ENCODE assay signal across 2 cellular contexts in the genomic region with DNA sequence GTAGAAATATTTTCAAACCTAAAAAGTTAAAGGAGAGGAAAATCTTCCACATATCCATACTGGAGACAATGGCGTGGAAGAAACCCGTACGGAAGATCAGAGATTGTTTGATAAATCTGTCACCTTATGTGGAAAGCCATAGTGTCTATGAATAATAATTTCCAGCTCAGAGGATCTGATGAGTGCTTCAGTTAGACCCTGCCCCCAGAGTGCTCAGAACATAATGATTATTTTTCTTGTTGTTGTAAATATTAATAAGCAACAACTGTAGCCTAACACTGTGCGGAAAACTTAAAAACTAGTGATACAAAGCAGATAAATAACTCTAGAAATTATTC.
TF ChIP-seq lines count a peak whose summit lies in the region.

No MANE protein-coding gene starts in this region.

TF ChIP-seq in HepG2, 621 proteins besides CTCF, POLR2A, EP300 and RAD21:
- 0 out of 2 replicates have a peak, but pooled peaks have one; percentile 6 for TF ChIP-seq ZNF124 (CRISPR knock-in tag; IDR thresholded peaks at IDR 0.05)
- TF ChIP-seq ZNF678 (CRISPR knock-in tag; IDR thresholded peaks at IDR 0.05): no peak
- 0 out of 2 replicates have a peak, but pooled peaks have one; percentile 4 for TF ChIP-seq SP5 (CRISPR knock-in tag; IDR thresholded peaks at IDR 0.05; ENCODE audit: borderline replicate concordance, low read depth)
- no peak for TF ChIP-seq JUND (CRISPR knock-in tag; IDR thresholded peaks at IDR 0.05)
- no peak for TF ChIP-seq CHD2 (IDR thresholded peaks at IDR 0.05; ENCODE audit: low read depth, low read length)
- 0 out of 2 replicates have a peak, but pooled peaks have one; percentile 7 for TF ChIP-seq ZSCAN9 (CRISPR knock-in tag; IDR thresholded peaks at IDR 0.05; ENCODE audit: borderline replicate concordance)
- TF ChIP-seq, protein P1, sequence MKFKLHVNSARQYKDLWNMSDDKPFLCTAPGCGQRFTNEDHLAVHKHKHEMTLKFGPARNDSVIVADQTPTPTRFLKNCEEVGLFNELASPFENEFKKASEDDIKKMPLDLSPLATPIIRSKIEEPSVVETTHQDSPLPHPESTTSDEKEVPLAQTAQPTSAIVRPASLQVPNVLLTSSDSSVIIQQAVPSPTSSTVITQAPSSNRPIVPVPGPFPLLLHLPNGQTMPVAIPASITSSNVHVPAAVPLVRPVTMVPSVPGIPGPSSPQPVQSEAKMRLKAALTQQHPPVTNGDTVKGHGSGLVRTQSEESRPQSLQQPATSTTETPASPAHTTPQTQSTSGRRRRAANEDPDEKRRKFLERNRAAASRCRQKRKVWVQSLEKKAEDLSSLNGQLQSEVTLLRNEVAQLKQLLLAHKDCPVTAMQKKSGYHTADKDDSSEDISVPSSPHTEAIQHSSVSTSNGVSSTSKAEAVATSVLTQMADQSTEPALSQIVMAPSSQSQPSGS (CRISPR knock-in tag; IDR thresholded peaks at IDR 0.05): 0 out of 2 replicates have a peak, but pooled peaks have one; percentile 7
- 0 out of 2 replicates have a peak, but pooled peaks have one; percentile 4 for TF ChIP-seq KAT8 (CRISPR knock-in tag; IDR thresholded peaks at IDR 0.05)
- TF ChIP-seq ZFP1 (CRISPR knock-in tag; IDR thresholded peaks at IDR 0.05): 0 out of 2 replicates have a peak, but pooled peaks have one; percentile 8
- TF ChIP-seq ELF4 (CRISPR knock-in tag; IDR thresholded peaks at IDR 0.05; ENCODE audit: borderline replicate concordance): 0 out of 2 replicates have a peak, but pooled peaks have one; percentile 53
- no peak for TF ChIP-seq FOXK1 (CRISPR knock-in tag; IDR thresholded peaks at IDR 0.05; ENCODE audit: borderline replicate concordance, low read depth)
- TF ChIP-seq SAP130 (CRISPR knock-in tag; IDR thresholded peaks at IDR 0.05; ENCODE audit: low read depth): peak; percentile 2; the same call in 1 of the 2 replicates
- TF ChIP-seq ZSCAN20 (CRISPR knock-in tag; IDR thresholded peaks at IDR 0.05; ENCODE audit: borderline replicate concordance): 0 out of 2 replicates have a peak, but pooled peaks have one; percentile 13
- TF ChIP-seq CREB1 (IDR thresholded peaks at IDR 0.05): no peak
- 0 out of 2 replicates have a peak, but pooled peaks have one; percentile 8 for TF ChIP-seq CREB1 (CRISPR knock-in tag; IDR thresholded peaks at IDR 0.05)
- TF ChIP-seq ZFY (CRISPR knock-in tag; IDR thresholded peaks at IDR 0.05): no peak
- TF ChIP-seq TBX2 (CRISPR knock-in tag; IDR thresholded peaks at IDR 0.05; ENCODE audit: borderline replicate concordance): 0 out of 2 replicates have a peak, but pooled peaks have one; percentile 14
- TF ChIP-seq, protein P2, sequence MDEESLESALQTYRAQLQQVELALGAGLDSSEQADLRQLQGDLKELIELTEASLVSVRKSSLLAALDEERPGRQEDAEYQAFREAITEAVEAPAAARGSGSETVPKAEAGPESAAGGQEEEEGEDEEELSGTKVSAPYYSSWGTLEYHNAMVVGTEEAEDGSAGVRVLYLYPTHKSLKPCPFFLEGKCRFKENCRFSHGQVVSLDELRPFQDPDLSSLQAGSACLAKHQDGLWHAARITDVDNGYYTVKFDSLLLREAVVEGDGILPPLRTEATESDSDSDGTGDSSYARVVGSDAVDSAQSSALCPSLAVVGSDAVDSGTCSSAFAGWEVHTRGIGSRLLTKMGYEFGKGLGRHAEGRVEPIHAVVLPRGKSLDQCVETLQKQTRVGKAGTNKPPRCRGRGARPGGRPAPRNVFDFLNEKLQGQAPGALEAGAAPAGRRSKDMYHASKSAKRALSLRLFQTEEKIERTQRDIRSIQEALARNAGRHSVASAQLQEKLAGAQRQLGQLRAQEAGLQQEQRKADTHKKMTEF (CRISPR knock-in tag; IDR thresholded peaks at IDR 0.05): no peak
- 0 out of 4 replicates have a peak, but pooled peaks of 1 of the 2 experiments have one; percentile 1 for TF ChIP-seq KLF16 (CRISPR knock-in tag; IDR thresholded peaks at IDR 0.05)
- 0 out of 2 replicates have a peak, but pooled peaks have one; percentile 7 for TF ChIP-seq SIX1 (CRISPR knock-in tag; IDR thresholded peaks at IDR 0.05; ENCODE audit: borderline replicate concordance)
- no peak for TF ChIP-seq ARID2 (CRISPR knock-in tag; IDR thresholded peaks at IDR 0.05; ENCODE audit: borderline replicate concordance)
- TF ChIP-seq MAZ (IDR thresholded peaks at IDR 0.05; ENCODE audit: borderline replicate concordance, low read depth, low read length): no peak
- TF ChIP-seq MAZ (CRISPR knock-in tag; IDR thresholded peaks at IDR 0.05; ENCODE audit: low read depth): no peak
- TF ChIP-seq PHF21A (CRISPR knock-in tag; IDR thresholded peaks at IDR 0.05): peak; percentile 26; the same call in 1 of the 2 replicates
TF ChIP-seq in HepG2: peak in this region for 14.

TF ChIP-seq in H1, 55 proteins besides CTCF, POLR2A, EP300 and RAD21:
- TF ChIP-seq CREB1 (IDR thresholded peaks at IDR 0.05): no peak
- no peak for TF ChIP-seq MAFK (IDR thresholded peaks at IDR 0.05; ENCODE audit: low read depth, low read length)
- no peak for TF ChIP-seq SUZ12 (IDR thresholded peaks at IDR 0.05; ENCODE audit: low read length)
- TF ChIP-seq, protein P3, sequence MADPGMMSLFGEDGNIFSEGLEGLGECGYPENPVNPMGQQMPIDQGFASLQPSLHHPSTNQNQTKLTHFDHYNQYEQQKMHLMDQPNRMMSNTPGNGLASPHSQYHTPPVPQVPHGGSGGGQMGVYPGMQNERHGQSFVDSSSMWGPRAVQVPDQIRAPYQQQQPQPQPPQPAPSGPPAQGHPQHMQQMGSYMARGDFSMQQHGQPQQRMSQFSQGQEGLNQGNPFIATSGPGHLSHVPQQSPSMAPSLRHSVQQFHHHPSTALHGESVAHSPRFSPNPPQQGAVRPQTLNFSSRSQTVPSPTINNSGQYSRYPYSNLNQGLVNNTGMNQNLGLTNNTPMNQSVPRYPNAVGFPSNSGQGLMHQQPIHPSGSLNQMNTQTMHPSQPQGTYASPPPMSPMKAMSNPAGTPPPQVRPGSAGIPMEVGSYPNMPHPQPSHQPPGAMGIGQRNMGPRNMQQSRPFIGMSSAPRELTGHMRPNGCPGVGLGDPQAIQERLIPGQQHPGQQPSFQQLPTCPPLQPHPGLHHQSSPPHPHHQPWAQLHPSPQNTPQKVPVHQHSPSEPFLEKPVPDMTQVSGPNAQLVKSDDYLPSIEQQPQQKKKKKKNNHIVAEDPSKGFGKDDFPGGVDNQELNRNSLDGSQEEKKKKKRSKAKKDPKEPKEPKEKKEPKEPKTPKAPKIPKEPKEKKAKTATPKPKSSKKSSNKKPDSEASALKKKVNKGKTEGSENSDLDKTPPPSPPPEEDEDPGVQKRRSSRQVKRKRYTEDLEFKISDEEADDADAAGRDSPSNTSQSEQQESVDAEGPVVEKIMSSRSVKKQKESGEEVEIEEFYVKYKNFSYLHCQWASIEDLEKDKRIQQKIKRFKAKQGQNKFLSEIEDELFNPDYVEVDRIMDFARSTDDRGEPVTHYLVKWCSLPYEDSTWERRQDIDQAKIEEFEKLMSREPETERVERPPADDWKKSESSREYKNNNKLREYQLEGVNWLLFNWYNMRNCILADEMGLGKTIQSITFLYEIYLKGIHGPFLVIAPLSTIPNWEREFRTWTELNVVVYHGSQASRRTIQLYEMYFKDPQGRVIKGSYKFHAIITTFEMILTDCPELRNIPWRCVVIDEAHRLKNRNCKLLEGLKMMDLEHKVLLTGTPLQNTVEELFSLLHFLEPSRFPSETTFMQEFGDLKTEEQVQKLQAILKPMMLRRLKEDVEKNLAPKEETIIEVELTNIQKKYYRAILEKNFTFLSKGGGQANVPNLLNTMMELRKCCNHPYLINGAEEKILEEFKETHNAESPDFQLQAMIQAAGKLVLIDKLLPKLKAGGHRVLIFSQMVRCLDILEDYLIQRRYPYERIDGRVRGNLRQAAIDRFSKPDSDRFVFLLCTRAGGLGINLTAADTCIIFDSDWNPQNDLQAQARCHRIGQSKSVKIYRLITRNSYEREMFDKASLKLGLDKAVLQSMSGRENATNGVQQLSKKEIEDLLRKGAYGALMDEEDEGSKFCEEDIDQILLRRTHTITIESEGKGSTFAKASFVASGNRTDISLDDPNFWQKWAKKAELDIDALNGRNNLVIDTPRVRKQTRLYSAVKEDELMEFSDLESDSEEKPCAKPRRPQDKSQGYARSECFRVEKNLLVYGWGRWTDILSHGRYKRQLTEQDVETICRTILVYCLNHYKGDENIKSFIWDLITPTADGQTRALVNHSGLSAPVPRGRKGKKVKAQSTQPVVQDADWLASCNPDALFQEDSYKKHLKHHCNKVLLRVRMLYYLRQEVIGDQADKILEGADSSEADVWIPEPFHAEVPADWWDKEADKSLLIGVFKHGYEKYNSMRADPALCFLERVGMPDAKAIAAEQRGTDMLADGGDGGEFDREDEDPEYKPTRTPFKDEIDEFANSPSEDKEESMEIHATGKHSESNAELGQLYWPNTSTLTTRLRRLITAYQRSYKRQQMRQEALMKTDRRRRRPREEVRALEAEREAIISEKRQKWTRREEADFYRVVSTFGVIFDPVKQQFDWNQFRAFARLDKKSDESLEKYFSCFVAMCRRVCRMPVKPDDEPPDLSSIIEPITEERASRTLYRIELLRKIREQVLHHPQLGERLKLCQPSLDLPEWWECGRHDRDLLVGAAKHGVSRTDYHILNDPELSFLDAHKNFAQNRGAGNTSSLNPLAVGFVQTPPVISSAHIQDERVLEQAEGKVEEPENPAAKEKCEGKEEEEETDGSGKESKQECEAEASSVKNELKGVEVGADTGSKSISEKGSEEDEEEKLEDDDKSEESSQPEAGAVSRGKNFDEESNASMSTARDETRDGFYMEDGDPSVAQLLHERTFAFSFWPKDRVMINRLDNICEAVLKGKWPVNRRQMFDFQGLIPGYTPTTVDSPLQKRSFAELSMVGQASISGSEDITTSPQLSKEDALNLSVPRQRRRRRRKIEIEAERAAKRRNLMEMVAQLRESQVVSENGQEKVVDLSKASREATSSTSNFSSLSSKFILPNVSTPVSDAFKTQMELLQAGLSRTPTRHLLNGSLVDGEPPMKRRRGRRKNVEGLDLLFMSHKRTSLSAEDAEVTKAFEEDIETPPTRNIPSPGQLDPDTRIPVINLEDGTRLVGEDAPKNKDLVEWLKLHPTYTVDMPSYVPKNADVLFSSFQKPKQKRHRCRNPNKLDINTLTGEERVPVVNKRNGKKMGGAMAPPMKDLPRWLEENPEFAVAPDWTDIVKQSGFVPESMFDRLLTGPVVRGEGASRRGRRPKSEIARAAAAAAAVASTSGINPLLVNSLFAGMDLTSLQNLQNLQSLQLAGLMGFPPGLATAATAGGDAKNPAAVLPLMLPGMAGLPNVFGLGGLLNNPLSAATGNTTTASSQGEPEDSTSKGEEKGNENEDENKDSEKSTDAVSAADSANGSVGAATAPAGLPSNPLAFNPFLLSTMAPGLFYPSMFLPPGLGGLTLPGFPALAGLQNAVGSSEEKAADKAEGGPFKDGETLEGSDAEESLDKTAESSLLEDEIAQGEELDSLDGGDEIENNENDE (IDR thresholded peaks at IDR 0.05; ENCODE audit: insufficient replicate concordance, low read length): no peak
- no peak for TF ChIP-seq CHD1 (IDR thresholded peaks at IDR 0.05; ENCODE audit: low read depth, low read length)
- TF ChIP-seq TEAD4 (IDR thresholded peaks at IDR 0.05; ENCODE audit: low read depth, low read length): no peak
- TF ChIP-seq KDM4A (IDR thresholded peaks at IDR 0.05; ENCODE audit: low read depth, low read length, severe bottlenecking): no peak
- TF ChIP-seq FOSL1 (IDR thresholded peaks at IDR 0.05; ENCODE audit: insufficient read depth, low read depth, low read length): no peak
- no peak for TF ChIP-seq RXRA (IDR thresholded peaks at IDR 0.05; ENCODE audit: insufficient read depth, low read depth, low read length)
- TF ChIP-seq HDAC2 (IDR thresholded peaks at IDR 0.05; ENCODE audit: borderline replicate concordance in 1 of 2, low read depth in 2 of 2, low read length in 2 of 2): no peak
- TF ChIP-seq CBX8 (IDR thresholded peaks at IDR 0.05; ENCODE audit: borderline replicate concordance, low read depth, low read length): no peak
- TF ChIP-seq, protein P4, sequence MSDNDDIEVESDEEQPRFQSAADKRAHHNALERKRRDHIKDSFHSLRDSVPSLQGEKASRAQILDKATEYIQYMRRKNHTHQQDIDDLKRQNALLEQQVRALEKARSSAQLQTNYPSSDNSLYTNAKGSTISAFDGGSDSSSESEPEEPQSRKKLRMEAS (IDR thresholded peaks at IDR 0.05): no peak
- TF ChIP-seq SAP30 (IDR thresholded peaks at IDR 0.05; ENCODE audit: insufficient read depth, insufficient replicate concordance, low read length): no peak
- TF ChIP-seq SIX5 (IDR thresholded peaks at IDR 0.05; ENCODE audit: low read depth, low read length): no peak
- TF ChIP-seq JUN (IDR thresholded peaks at IDR 0.05; ENCODE audit: low read depth, low read length): no peak
- no peak for TF ChIP-seq CEBPB (IDR thresholded peaks at IDR 0.05; ENCODE audit: low read depth, low read length)
- TF ChIP-seq ASH2L (IDR thresholded peaks at IDR 0.05; ENCODE audit: low read length): no peak
- no peak for TF ChIP-seq BRCA1 (IDR thresholded peaks at IDR 0.05; ENCODE audit: low read depth, low read length)
